ENCODE assay signal across 29 cellular contexts in genomic region chr5:169013846-169014245, GRCh38.
A peak's percentile ranks its signal among the peaks of the same experiment; 100 is the strongest.
DNase-seq lines count a peak whose midpoint lies in the region; ATAC-seq and TF ChIP-seq lines count a peak whose summit lies in the region.
"Had no signal": no experiment of that assay in that cellular context is flagged by ENCODE, and none has a peak within 500 bp of the region (broad histone marks: within the 10 kb centered on the region; RNA-seq: fewer than 3 reads in every experiment).

No MANE protein-coding gene starts in this region.

- no peaks in the 10 kb centered on the region for H3K27me3 ChIP-seq in foreskin keratinocyte
- H3K27me3 ChIP-seq: body of pancreas, right lobe of liver had no signal

- TF ChIP-seq CTCF in foreskin keratinocyte (conservative IDR thresholded peaks at IDR 0.05) = no peak
- no peak for TF ChIP-seq CTCF in type B pancreatic cell (conservative IDR thresholded peaks at IDR 0.05)

- peaks cover 9% of the 10 kb centered on the region for H3K27me3 Mint-ChIP-seq in type B pancreatic cell

- no peaks in the 10 kb centered on the region for H3K4me1 ChIP-seq in foreskin keratinocyte
- H3K4me1 ChIP-seq: body of pancreas, right lobe of liver had no signal

- peak; percentile 11 for DNase-seq in SIG-M5 treated with dmso at 0.1 percent for 504 hours (lab: John Stamatoyannopoulos, UW; ENCODE audit: unreplicated experiment)
- DNase-seq in SIG-M5 (lab: John Stamatoyannopoulos, UW) = no peak
- peak; percentile 64 for DNase-seq in NCI-H226
- peak; percentile 10 to 78 for DNase-seq in foreskin keratinocyte
- no peak for DNase-seq in type B pancreatic cell (ENCODE audit: extremely low spot score, unreplicated experiment)
- no peak for DNase-seq in anterior cingulate cortex (lab: John Stamatoyannopoulos, UW)
- DNase-seq in AG20443 (ENCODE audit: low spot score) = no peak
- DNase-seq: 8988T; activated CD4-positive, alpha-beta T cell treated with anti-CD3 and anti-CD28 coated beads, Interleukin-2, amount 10 ng/mL, durations not matched to agents 7 days and 5 days; activated gamma-delta T cell; activated naive CD8-positive, alpha-beta T cell treated with anti-CD3 and anti-CD28 coated beads, Interleukin-2, amount 50 U/mL, for 24 hours; activated T-cell treated with anti-CD3 and anti-CD28 coated beads, Interleukin-2, amount 50 U/mL, for 24 hours; body of pancreas; CD4-positive, alpha-beta memory T cell; effector CD8-positive, alpha-beta T cell; EL; erythroblast; GOT3; heart left ventricle; NCI-H1417 treated with DMSO at 0.1 percent for 48 hours; PC-9; posterior cingulate gyrus; right lobe of liver; Right ventricle myocardium superior; stimulated activated CD4-positive, alpha-beta T cell treated with anti-CD3 and anti-CD28 coated beads, Interleukin-4, amount 100 ng/mL, for 4 hours had no signal

- H3K4me3 Mint-ChIP-seq in type B pancreatic cell = peak overlapping the region; percentile 11
- H3K4me3 Mint-ChIP-seq: activated CD4-positive, alpha-beta T cell treated with anti-CD3 and anti-CD28 coated beads, Interleukin-2, amount 10 ng/mL, durations not matched to agents 7 days and 5 days; activated naive CD8-positive, alpha-beta T cell treated with anti-CD3 and anti-CD28 coated beads, Interleukin-2, amount 50 U/mL, for 24 hours; activated T-cell treated with anti-CD3 and anti-CD28 coated beads, Interleukin-2, amount 50 U/mL, for 24 hours; CD4-positive, alpha-beta memory T cell; neural crest cell; stimulated activated memory B cell treated with anti-CD40 and anti-IgM and Interleukin-4, amounts not matched to agents 10 μg/mL and 1 μg/mL and 100 μg/mL, for 72 hours; WTC11 had no signal

- no peaks in the 10 kb centered on the region for H3K36me3 Mint-ChIP-seq in type B pancreatic cell
- H3K36me3 Mint-ChIP-seq: CD4-positive, alpha-beta memory T cell; stimulated activated memory B cell treated with anti-CD40 and anti-IgM and Interleukin-4, amounts not matched to agents 10 μg/mL and 1 μg/mL and 100 μg/mL, for 72 hours; WTC11 had no signal

- H3K4me1 Mint-ChIP-seq in type B pancreatic cell (ENCODE audit: unreplicated experiment) = peaks cover 67% of the 10 kb centered on the region
- H3K4me1 Mint-ChIP-seq: activated CD4-positive, alpha-beta T cell treated with anti-CD3 and anti-CD28 coated beads, Interleukin-2, amount 10 ng/mL, durations not matched to agents 7 days and 5 days; activated naive CD8-positive, alpha-beta T cell treated with anti-CD3 and anti-CD28 coated beads, Interleukin-2, amount 50 U/mL, for 24 hours; CD4-positive, alpha-beta memory T cell; stimulated activated memory B cell treated with anti-CD40 and anti-IgM and Interleukin-4, amounts not matched to agents 10 μg/mL and 1 μg/mL and 100 μg/mL, for 72 hours had no signal

- H3K9me3 Mint-ChIP-seq in type B pancreatic cell = no peaks in the 10 kb centered on the region
- H3K9me3 Mint-ChIP-seq: activated CD4-positive, alpha-beta T cell treated with anti-CD3 and anti-CD28 coated beads, Interleukin-2, amount 10 ng/mL, durations not matched to agents 7 days and 5 days; activated naive CD8-positive, alpha-beta T cell treated with anti-CD3 and anti-CD28 coated beads, Interleukin-2, amount 50 U/mL, for 24 hours; activated T-cell treated with anti-CD3 and anti-CD28 coated beads, Interleukin-2, amount 50 U/mL, for 24 hours; CD4-positive, alpha-beta memory T cell; neural crest cell; stimulated activated memory B cell treated with anti-CD40 and anti-IgM and Interleukin-4, amounts not matched to agents 10 μg/mL and 1 μg/mL and 100 μg/mL, for 72 hours; WTC11 had no signal

- ATAC-seq in foreskin keratinocyte (peak; percentile 80), HG02571 (IDR thresholded peaks at IDR 0.05; ENCODE audit: unreplicated experiment) (no peak)
- ATAC-seq: activated naive CD8-positive, alpha-beta T cell treated with anti-CD3 and anti-CD28 coated beads, Interleukin-2, amount 50 U/mL, for 24 hours; body of pancreas; heart left ventricle; right lobe of liver; stimulated activated memory B cell treated with anti-CD40 and anti-IgM and Interleukin-4, amounts not matched to agents 10 μg/mL and 1 μg/mL and 100 μg/mL, for 72 hours had no signal

- H3K27ac Mint-ChIP-seq in type B pancreatic cell = no peak overlapping the region
- H3K27ac Mint-ChIP-seq: activated CD4-positive, alpha-beta T cell treated with anti-CD3 and anti-CD28 coated beads, Interleukin-2, amount 10 ng/mL, durations not matched to agents 7 days and 5 days; activated naive CD8-positive, alpha-beta T cell treated with anti-CD3 and anti-CD28 coated beads, Interleukin-2, amount 50 U/mL, for 24 hours; activated T-cell treated with anti-CD3 and anti-CD28 coated beads, Interleukin-2, amount 50 U/mL, for 24 hours; CD4-positive, alpha-beta memory T cell; stimulated activated memory B cell treated with anti-CD40 and anti-IgM and Interleukin-4, amounts not matched to agents 10 μg/mL and 1 μg/mL and 100 μg/mL, for 72 hours; WTC11 had no signal

- H3K27ac ChIP-seq in foreskin keratinocyte = no peak overlapping the region
- H3K27ac ChIP-seq: body of pancreas, heart left ventricle, PC-9, right lobe of liver had no signal

Comparison
In these comparisons a context has a peak if more than half of its experiments do, and no peak if none do; other contexts are left out.
1. DNase-seq: peak in SIG-M5 treated with dmso at 0.1 percent for 504 hours (single experiment), NCI-H226 (single experiment) and foreskin keratinocyte (2 of 2); none in SIG-M5 (single experiment), type B pancreatic cell (single experiment), anterior cingulate cortex (0 of 58) and AG20443 (single experiment).